In the genomic region with DNA sequence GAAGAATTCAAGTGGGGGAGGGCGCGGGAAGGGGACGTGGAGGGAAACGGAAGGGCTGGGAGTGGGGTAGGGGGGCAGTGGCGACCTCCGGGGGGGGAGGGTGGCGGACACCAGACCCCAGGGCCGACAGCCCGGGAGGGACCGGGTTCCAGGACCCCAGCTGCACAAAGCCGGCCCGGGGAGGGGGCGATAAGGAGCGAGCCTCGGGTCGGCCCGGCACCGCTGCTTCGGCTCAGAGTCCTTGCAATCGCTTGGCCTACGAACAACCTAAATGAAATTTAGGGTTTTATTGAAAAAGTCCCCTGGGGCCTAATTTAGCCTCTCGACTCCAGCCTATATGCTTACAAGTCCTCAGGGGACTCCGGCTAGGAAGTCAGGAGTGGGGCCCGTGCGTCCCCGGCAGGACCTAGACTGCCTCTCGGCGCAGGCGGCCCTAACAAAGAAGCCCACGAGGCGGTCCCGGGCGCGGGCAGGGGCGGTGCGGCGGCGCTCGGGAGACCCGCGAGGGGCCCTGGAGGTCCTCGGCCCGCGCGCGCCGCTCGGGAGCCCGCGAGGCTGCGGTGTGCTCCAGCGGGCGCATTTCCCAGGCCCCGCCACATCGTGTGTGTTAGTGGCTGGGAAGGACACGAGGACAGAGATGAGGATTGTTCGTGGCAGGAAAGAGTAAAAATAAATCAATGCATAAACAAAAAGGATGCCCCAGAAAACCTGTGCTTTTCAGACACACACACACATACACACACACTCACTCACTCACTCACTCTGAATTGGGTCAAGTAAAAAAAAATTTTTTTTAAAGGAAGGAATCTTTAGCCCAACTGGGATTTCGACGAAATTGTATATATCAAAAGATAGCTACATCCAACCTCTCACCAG, we compare ENCODE assay signal across 8 cellular contexts.
DNase-seq lines count a peak whose midpoint lies in the region; ATAC-seq and TF ChIP-seq lines count a peak whose summit lies in the region.

No MANE protein-coding gene starts in this region.

- H3K27me3 Mint-ChIP-seq in activated naive CD8-positive, alpha-beta T cell treated with anti-CD3 and anti-CD28 coated beads, Interleukin-2, amount 50 U/mL, for 24 hours, result peaks cover 36% of the 10 kb centered on the region

- 10% methylated on average over 35 of the region's 59 CpGs for WGBS in hepatocyte (ENCODE audit: low lambda C conversion rate, missing lambda C conversion rate)
- WGBS in psoas muscle, 3 donors, result 15 to 27% (median 20%) methylated on average over 57 to 59 of the region's 59 CpGs

- TF ChIP-seq CTCF in hepatocyte (IDR thresholded peaks at IDR 0.05; ENCODE audit: poor library complexity) (no peak), psoas muscle (IDR thresholded peaks at IDR 0.05) (no peak)

- peak overlapping the region; percentile 41 for H3K4me3 ChIP-seq in hepatocyte
- H3K4me3 ChIP-seq in psoas muscle, result peak overlapping the region; percentile 68
- H3K4me3 ChIP-seq in MG63, result no peak overlapping the region; the same call in 1 of the 2 replicates

- no peaks in the 10 kb centered on the region for H4K20me1 ChIP-seq in hepatocyte (ENCODE audit: insufficient read depth, poor library complexity, severe bottlenecking)

- no peaks in the 10 kb centered on the region for H3K9me3 Mint-ChIP-seq in activated naive CD8-positive, alpha-beta T cell treated with anti-CD3 and anti-CD28 coated beads, Interleukin-2, amount 50 U/mL, for 24 hours

- H3K27ac ChIP-seq in hepatocyte (peak overlapping the region; percentile 91), psoas muscle (peak overlapping the region; percentile 80)

- H3K79me2 ChIP-seq in hepatocyte, result peaks cover 4% of the 10 kb centered on the region

- peak overlapping the region; percentile 58 for H2AFZ ChIP-seq in hepatocyte

- H3K36me3 ChIP-seq in hepatocyte (replicated peaks; ENCODE audit: insufficient read depth, low read depth), result no peaks in the 10 kb centered on the region
- H3K36me3 ChIP-seq in psoas muscle (ENCODE audit: insufficient read depth in 1 of 2, low read depth in 1 of 2), result no peaks in the 10 kb centered on the region
- no peaks in the 10 kb centered on the region for H3K36me3 ChIP-seq in MG63

- no peaks in the 10 kb centered on the region for H3K36me3 Mint-ChIP-seq in activated naive CD8-positive, alpha-beta T cell treated with anti-CD3 and anti-CD28 coated beads, Interleukin-2, amount 50 U/mL, for 24 hours (ENCODE audit: low read depth)

- H3K9me3 ChIP-seq in hepatocyte (ENCODE audit: low read depth) (no peaks in the 10 kb centered on the region), psoas muscle (no peaks in the 10 kb centered on the region), MG63 (no peaks in the 10 kb centered on the region)

- H3K9me2 ChIP-seq in hepatocyte (replicated peaks; ENCODE audit: insufficient read depth), result no peaks in the 10 kb centered on the region

- H3K27ac Mint-ChIP-seq in activated naive CD8-positive, alpha-beta T cell treated with anti-CD3 and anti-CD28 coated beads, Interleukin-2, amount 50 U/mL, for 24 hours, result no peak overlapping the region

- H3K4me1 ChIP-seq in hepatocyte (ENCODE audit: insufficient read depth) (peaks cover 36% of the 10 kb centered on the region), psoas muscle (peaks cover 44% of the 10 kb centered on the region)

- H3K4me1 Mint-ChIP-seq in activated naive CD8-positive, alpha-beta T cell treated with anti-CD3 and anti-CD28 coated beads, Interleukin-2, amount 50 U/mL, for 24 hours, result peaks cover 27% of the 10 kb centered on the region

- intact Hi-C loops in psoas muscle (cut with DNase I), result loop anchor here (2.0 to 10.0 kb wide), 5 partner anchors 187 to 517 kb away; a partner anchor contains a TSS

- DNase-seq in activated T-cell treated with anti-CD3 and anti-CD28 coated beads, Interleukin-2, amount 50 U/mL, for 1 hour, result peak; percentile 20
- DNase-seq in activated T-cell treated with anti-CD3 and anti-CD28 coated beads for 4 hours (no peak), hepatocyte (ENCODE audit: low spot score) (peak; percentile 58), psoas muscle (peak; percentile 38 to 60), MG63 (no peak), NCI-H2029 (lab: John Stamatoyannopoulos, UW) (no peak)
- DNase-seq in activated naive CD8-positive, alpha-beta T cell treated with anti-CD3 and anti-CD28 coated beads, Interleukin-2, amount 50 U/mL, for 24 hours, result peak; percentile 18

- H3K27me3 ChIP-seq in hepatocyte (no peaks in the 10 kb centered on the region), psoas muscle (ENCODE audit: insufficient read depth in 3 of 3, low read length in 2 of 3) (no peaks in the 10 kb centered on the region), MG63 (no peaks in the 10 kb centered on the region)

- no peak for ATAC-seq in activated naive CD8-positive, alpha-beta T cell treated with anti-CD3 and anti-CD28 coated beads, Interleukin-2, amount 50 U/mL, for 24 hours
- ATAC-seq in psoas muscle, result peak in 3 of 4 donors; percentile 3 to 5 (median 3)
- no peak for ATAC-seq in GM21423 (IDR thresholded peaks at IDR 0.05; ENCODE audit: unreplicated experiment)

- peak overlapping the region; percentile 64 for H3K4me3 Mint-ChIP-seq in activated naive CD8-positive, alpha-beta T cell treated with anti-CD3 and anti-CD28 coated beads, Interleukin-2, amount 50 U/mL, for 24 hours

- H3K4me2 ChIP-seq in hepatocyte, result peak overlapping the region; percentile 74

Comparison
In these comparisons a context has a peak if more than half of its experiments do, and no peak if none do; other contexts are left out.
1. DNase-seq: peak in activated T-cell treated with anti-CD3 and anti-CD28 coated beads, Interleukin-2, amount 50 U/mL, for 1 hour (single experiment), activated naive CD8-positive, alpha-beta T cell treated with anti-CD3 and anti-CD28 coated beads, Interleukin-2, amount 50 U/mL, for 24 hours (single experiment), hepatocyte (single experiment) and psoas muscle (2 of 2); none in activated T-cell treated with anti-CD3 and anti-CD28 coated beads for 4 hours (single experiment), MG63 (single experiment) and NCI-H2029 (single experiment).
2. ATAC-seq: peak in psoas muscle (3 of 4); none in activated naive CD8-positive, alpha-beta T cell treated with anti-CD3 and anti-CD28 coated beads, Interleukin-2, amount 50 U/mL, for 24 hours (single experiment) and GM21423 (single experiment).